1 cellular context compared by ENCODE assay signal in genomic region chr10:71639412-71639719, GRCh38.
A peak's percentile ranks its signal among the peaks of the same experiment; 100 is the strongest.
TF ChIP-seq lines count a peak whose summit lies in the region.

No MANE protein-coding gene starts in this region.

TF ChIP-seq in K562, 482 proteins besides CTCF, POLR2A, EP300 and RAD21 (continued from another document and continues in another):
- TF ChIP-seq, protein P1, sequence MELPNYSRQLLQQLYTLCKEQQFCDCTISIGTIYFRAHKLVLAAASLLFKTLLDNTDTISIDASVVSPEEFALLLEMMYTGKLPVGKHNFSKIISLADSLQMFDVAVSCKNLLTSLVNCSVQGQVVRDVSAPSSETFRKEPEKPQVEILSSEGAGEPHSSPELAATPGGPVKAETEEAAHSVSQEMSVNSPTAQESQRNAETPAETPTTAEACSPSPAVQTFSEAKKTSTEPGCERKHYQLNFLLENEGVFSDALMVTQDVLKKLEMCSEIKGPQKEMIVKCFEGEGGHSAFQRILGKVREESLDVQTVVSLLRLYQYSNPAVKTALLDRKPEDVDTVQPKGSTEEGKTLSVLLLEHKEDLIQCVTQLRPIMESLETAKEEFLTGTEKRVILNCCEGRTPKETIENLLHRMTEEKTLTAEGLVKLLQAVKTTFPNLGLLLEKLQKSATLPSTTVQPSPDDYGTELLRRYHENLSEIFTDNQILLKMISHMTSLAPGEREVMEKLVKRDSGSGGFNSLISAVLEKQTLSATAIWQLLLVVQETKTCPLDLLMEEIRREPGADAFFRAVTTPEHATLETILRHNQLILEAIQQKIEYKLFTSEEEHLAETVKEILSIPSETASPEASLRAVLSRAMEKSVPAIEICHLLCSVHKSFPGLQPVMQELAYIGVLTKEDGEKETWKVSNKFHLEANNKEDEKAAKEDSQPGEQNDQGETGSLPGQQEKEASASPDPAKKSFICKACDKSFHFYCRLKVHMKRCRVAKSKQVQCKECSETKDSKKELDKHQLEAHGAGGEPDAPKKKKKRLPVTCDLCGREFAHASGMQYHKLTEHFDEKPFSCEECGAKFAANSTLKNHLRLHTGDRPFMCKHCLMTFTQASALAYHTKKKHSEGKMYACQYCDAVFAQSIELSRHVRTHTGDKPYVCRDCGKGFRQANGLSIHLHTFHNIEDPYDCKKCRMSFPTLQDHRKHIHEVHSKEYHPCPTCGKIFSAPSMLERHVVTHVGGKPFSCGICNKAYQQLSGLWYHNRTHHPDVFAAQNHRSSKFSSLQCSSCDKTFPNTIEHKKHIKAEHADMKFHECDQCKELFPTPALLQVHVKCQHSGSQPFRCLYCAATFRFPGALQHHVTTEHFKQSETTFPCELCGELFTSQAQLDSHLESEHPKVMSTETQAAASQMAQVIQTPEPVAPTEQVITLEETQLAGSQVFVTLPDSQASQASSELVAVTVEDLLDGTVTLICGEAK (IDR thresholded peaks at IDR 0.05), result no peak
- TF ChIP-seq, protein P1 (CRISPR knock-in tag; IDR thresholded peaks at IDR 0.05), result no peak
- 0 out of 2 replicates have a peak, but pooled peaks have one; percentile 30 for TF ChIP-seq KLF13 (tag; IDR thresholded peaks at IDR 0.05; ENCODE audit: borderline replicate concordance, low read depth)
- no peak for TF ChIP-seq CBX5 (IDR thresholded peaks at IDR 0.05; ENCODE audit: borderline replicate concordance, low read depth)
- TF ChIP-seq TSHZ1 (CRISPR knock-in tag; IDR thresholded peaks at IDR 0.05), result peak; percentile 33; the same call in 1 of the 2 replicates
- TF ChIP-seq ARID4B (CRISPR knock-in tag; IDR thresholded peaks at IDR 0.05), result 0 out of 2 replicates have a peak, but pooled peaks have one; percentile 1
- TF ChIP-seq, protein P2, sequence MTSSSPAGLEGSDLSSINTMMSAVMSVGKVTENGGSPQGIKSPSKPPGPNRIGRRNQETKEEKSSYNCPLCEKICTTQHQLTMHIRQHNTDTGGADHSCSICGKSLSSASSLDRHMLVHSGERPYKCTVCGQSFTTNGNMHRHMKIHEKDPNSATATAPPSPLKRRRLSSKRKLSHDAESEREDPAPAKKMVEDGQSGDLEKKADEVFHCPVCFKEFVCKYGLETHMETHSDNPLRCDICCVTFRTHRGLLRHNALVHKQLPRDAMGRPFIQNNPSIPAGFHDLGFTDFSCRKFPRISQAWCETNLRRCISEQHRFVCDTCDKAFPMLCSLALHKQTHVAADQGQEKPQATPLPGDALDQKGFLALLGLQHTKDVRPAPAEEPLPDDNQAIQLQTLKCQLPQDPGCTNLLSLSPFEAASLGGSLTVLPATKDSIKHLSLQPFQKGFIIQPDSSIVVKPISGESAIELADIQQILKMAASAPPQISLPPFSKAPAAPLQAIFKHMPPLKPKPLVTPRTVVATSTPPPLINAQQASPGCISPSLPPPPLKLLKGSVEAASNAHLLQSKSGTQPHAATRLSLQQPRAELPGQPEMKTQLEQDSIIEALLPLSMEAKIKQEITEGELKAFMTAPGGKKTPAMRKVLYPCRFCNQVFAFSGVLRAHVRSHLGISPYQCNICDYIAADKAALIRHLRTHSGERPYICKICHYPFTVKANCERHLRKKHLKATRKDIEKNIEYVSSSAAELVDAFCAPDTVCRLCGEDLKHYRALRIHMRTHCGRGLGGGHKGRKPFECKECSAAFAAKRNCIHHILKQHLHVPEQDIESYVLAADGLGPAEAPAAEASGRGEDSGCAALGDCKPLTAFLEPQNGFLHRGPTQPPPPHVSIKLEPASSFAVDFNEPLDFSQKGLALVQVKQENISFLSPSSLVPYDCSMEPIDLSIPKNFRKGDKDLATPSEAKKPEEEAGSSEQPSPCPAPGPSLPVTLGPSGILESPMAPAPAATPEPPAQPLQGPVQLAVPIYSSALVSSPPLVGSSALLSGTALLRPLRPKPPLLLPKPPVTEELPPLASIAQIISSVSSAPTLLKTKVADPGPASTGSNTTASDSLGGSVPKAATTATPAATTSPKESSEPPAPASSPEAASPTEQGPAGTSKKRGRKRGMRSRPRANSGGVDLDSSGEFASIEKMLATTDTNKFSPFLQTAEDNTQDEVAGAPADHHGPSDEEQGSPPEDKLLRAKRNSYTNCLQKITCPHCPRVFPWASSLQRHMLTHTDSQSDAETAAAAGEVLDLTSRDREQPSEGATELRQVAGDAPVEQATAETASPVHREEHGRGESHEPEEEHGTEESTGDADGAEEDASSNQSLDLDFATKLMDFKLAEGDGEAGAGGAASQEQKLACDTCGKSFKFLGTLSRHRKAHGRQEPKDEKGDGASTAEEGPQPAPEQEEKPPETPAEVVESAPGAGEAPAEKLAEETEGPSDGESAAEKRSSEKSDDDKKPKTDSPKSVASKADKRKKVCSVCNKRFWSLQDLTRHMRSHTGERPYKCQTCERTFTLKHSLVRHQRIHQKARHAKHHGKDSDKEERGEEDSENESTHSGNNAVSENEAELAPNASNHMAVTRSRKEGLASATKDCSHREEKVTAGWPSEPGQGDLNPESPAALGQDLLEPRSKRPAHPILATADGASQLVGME (CRISPR knock-in tag; IDR thresholded peaks at IDR 0.05), result 0 out of 2 replicates have a peak, but pooled peaks have one; percentile 56
- peak; percentile 64; the same call in 1 of the 2 replicates for TF ChIP-seq ERF (CRISPR knock-in tag; IDR thresholded peaks at IDR 0.05)
- peak; percentile 65 for TF ChIP-seq WHSC1 (IDR thresholded peaks at IDR 0.05; ENCODE audit: low read length)
- no peak for TF ChIP-seq CEBPB (tag; IDR thresholded peaks at IDR 0.05)
- peak; percentile 12; the same call in 1 of the 2 replicates for TF ChIP-seq ZKSCAN3 (CRISPR knock-in tag; IDR thresholded peaks at IDR 0.05)
- 0 out of 2 replicates have a peak, but pooled peaks have one; percentile 13 for TF ChIP-seq FOXP1 (CRISPR knock-in tag; IDR thresholded peaks at IDR 0.05)
- no peak for TF ChIP-seq MXI1 (IDR thresholded peaks at IDR 0.05; ENCODE audit: low read depth, low read length)
- no peak for TF ChIP-seq SP2 (IDR thresholded peaks at IDR 0.05; ENCODE audit: extremely low read depth, low read depth, low read length, poor library complexity, severe bottlenecking)
- TF ChIP-seq, protein P3, sequence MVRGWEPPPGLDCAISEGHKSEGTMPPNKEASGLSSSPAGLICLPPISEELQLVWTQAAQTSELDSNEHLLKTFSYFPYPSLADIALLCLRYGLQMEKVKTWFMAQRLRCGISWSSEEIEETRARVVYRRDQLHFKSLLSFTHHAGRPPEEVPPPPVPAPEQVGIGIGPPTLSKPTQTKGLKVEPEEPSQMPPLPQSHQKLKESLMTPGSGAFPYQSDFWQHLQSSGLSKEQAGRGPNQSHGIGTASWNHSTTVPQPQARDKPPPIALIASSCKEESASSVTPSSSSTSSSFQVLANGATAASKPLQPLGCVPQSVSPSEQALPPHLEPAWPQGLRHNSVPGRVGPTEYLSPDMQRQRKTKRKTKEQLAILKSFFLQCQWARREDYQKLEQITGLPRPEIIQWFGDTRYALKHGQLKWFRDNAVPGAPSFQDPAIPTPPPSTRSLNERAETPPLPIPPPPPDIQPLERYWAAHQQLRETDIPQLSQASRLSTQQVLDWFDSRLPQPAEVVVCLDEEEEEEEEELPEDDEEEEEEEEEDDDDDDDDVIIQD (CRISPR knock-in tag; IDR thresholded peaks at IDR 0.05), result 0 out of 2 replicates have a peak, but pooled peaks have one; percentile 58
- TF ChIP-seq TEAD2 (tag; IDR thresholded peaks at IDR 0.05), result no peak
- TF ChIP-seq, protein P4, sequence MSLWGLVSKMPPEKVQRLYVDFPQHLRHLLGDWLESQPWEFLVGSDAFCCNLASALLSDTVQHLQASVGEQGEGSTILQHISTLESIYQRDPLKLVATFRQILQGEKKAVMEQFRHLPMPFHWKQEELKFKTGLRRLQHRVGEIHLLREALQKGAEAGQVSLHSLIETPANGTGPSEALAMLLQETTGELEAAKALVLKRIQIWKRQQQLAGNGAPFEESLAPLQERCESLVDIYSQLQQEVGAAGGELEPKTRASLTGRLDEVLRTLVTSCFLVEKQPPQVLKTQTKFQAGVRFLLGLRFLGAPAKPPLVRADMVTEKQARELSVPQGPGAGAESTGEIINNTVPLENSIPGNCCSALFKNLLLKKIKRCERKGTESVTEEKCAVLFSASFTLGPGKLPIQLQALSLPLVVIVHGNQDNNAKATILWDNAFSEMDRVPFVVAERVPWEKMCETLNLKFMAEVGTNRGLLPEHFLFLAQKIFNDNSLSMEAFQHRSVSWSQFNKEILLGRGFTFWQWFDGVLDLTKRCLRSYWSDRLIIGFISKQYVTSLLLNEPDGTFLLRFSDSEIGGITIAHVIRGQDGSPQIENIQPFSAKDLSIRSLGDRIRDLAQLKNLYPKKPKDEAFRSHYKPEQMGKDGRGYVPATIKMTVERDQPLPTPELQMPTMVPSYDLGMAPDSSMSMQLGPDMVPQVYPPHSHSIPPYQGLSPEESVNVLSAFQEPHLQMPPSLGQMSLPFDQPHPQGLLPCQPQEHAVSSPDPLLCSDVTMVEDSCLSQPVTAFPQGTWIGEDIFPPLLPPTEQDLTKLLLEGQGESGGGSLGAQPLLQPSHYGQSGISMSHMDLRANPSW (CRISPR knock-in tag; IDR thresholded peaks at IDR 0.05), result no peak
- TF ChIP-seq NFIX (CRISPR knock-in tag; IDR thresholded peaks at IDR 0.05; ENCODE audit: low read depth), result 0 out of 2 replicates have a peak, but pooled peaks have one; percentile 2
- peak; percentile 30 for TF ChIP-seq PHF20 (IDR thresholded peaks at IDR 0.05; ENCODE audit: partially characterized antibody)
